ENCODE assay signal across 9 cellular contexts in genomic region chr17:59165933-59166342, GRCh38. TPM values are rescaled to one million over a fixed set of nuclear protein-coding genes. Genes with fewer than 3 reads are reported as not detected.
A peak's percentile ranks its signal among the peaks of the same experiment; 100 is the strongest.
DNase-seq lines count a peak whose midpoint lies in the region; ATAC-seq, FAIRE-seq and TF ChIP-seq lines count a peak whose summit lies in the region.
"Had no signal": no experiment of that assay in that cellular context is flagged by ENCODE, and none has a peak within 500 bp of the region (broad histone marks: within the 10 kb centered on the region; RNA-seq: fewer than 3 reads in every experiment).

No MANE protein-coding gene starts in this region.

- peaks cover 49% of the 10 kb centered on the region for H3K79me2 ChIP-seq in HepG2 (ENCODE audit: insufficient read depth, low read length)

- intact Hi-C loops in heart right ventricle (cut with DNase I), result no loop called here
- intact Hi-C loops in left ventricle myocardium superior (cut with micrococcal nuclease), result no loop called here
- intact Hi-C loops in HepG2 (cut with micrococcal nuclease; ENCODE audit: unreplicated experiment), result no loop called here

- peak overlapping the region; percentile 99 for H2AFZ ChIP-seq in HepG2 (ENCODE audit: low read length)

- no peaks in the 10 kb centered on the region for H4K20me1 ChIP-seq in HepG2 (ENCODE audit: insufficient read depth, low read length)

- CTCF ChIA-PET in HepG2 (lab: Yijun Ruan, JAX; ENCODE audit: low intra/inter-chr PET ratio, low total read pairs), result no interaction called here

- 83 to 93% methylated on average over 2 of the region's 2 CpGs for WGBS in heart right ventricle, 2 donors
- 71% methylated on average over 2 of the region's 2 CpGs for WGBS in HepG2 (ENCODE audit: low lambda C conversion rate)

- FAIRE-seq in bronchial epithelial cell (lab: Jason Lieb, UNC) (no peak), HepG2 (lab: Jason Lieb, UNC) (peak; percentile 88)

- TF ChIP-seq CTCF in heart right ventricle (IDR thresholded peaks at IDR 0.05), result peak in 7 of 9 donors; percentile 39 to 54 (median 42)
- TF ChIP-seq CTCF in bronchial epithelial cell (IDR thresholded peaks at IDR 0.05; ENCODE audit: insufficient read depth, low read length, severe bottlenecking), result peak; percentile 69
- TF ChIP-seq CTCF in HepG2 (CRISPR knock-in tag; IDR thresholded peaks at IDR 0.05), result peak; percentile 66
- peak; percentile 23 for TF ChIP-seq CTCF in thoracic aorta (IDR thresholded peaks at IDR 0.05)

- no peak for TF ChIP-seq RAD21 in HepG2 (CRISPR knock-in tag; IDR thresholded peaks at IDR 0.05)

- no peak for DNase-seq in heart right ventricle
- DNase-seq in left ventricle myocardium superior, result no peak
- peak; percentile 50 for DNase-seq in Jurkat, Clone E6-1 (ENCODE audit: low read depth, low spot score)
- DNase-seq in T-helper 2 cell, result peak in 3 of 5 experiments; percentile 19 to 80 (median 26)
- DNase-seq in bronchial epithelial cell (ENCODE audit: low read depth), result peak; percentile 48
- peak; percentile 67 for DNase-seq in HepG2 (ENCODE audit: low spot score)
- DNase-seq in thoracic aorta (ENCODE audit: low spot score), result no peak

- H3K4me3 ChIP-seq in heart right ventricle, result no peak overlapping the region
- H3K4me3 ChIP-seq in Jurkat, Clone E6-1 (ENCODE audit: low read length), result no peak overlapping the region
- no peak overlapping the region for H3K4me3 ChIP-seq in bronchial epithelial cell (ENCODE audit: low read depth, low read length)
- no peak overlapping the region for H3K4me3 ChIP-seq in HepG2 (replicated peaks in 1 of 3; ENCODE audit: insufficient read depth in 1 of 3, low read depth in 2 of 3, low read length in 3 of 3)
- H3K4me3 ChIP-seq in thoracic aorta, result no peak overlapping the region

- no peak overlapping the region for H3K9ac ChIP-seq in HepG2 (ENCODE audit: insufficient read depth, low read depth, low read length)

- H3K9me3 ChIP-seq in heart right ventricle, result no peaks in the 10 kb centered on the region
- H3K9me3 ChIP-seq in HepG2 (ENCODE audit: low read length), result no peaks in the 10 kb centered on the region
- H3K9me3 ChIP-seq in thoracic aorta, result no peaks in the 10 kb centered on the region
- H3K9me3 ChIP-seq: neutrophil had no signal

- H3K4me2 ChIP-seq in HepG2 (ENCODE audit: low read depth, low read length), result peak overlapping the region; percentile 56

- peaks cover 0 to 14% (median 0%) of the 10 kb centered on the region in 9 donors for H3K4me1 ChIP-seq in heart right ventricle
- peaks cover 5% of the 10 kb centered on the region; the same call in 1 of the 2 replicates for H3K4me1 ChIP-seq in HepG2 (ENCODE audit: insufficient read depth, low read length)
- H3K4me1 ChIP-seq in thoracic aorta (ENCODE audit: control insufficient read depth in 1 of 2, low read depth in 2 of 2), result no peaks in the 10 kb centered on the region

- ATAC-seq in heart right ventricle (no peak), left ventricle myocardium superior (no peak), HepG2 (peak; percentile 96), thoracic aorta (ENCODE audit: insufficient number of reproducible peaks, low FRiP score, low read depth) (no peak), HG03520 (IDR thresholded peaks at IDR 0.05; ENCODE audit: unreplicated experiment) (no peak)

- H3K27me3 ChIP-seq in heart right ventricle, result no peaks in the 10 kb centered on the region
- H3K27me3 ChIP-seq in bronchial epithelial cell (ENCODE audit: control insufficient read depth, insufficient read depth, low read length), result no peaks in the 10 kb centered on the region
- H3K27me3 ChIP-seq in HepG2 (ENCODE audit: control insufficient read depth in 1 of 2, insufficient read depth in 2 of 2, low read length in 2 of 2), result no peaks in the 10 kb centered on the region
- H3K27me3 ChIP-seq in thoracic aorta (replicated peaks; ENCODE audit: insufficient read depth), result no peaks in the 10 kb centered on the region
- H3K27me3 ChIP-seq: neutrophil had no signal

- H3K36me3 ChIP-seq in heart right ventricle, result peaks cover 0 to 17% (median 0%) of the 10 kb centered on the region in 9 donors
- no peaks in the 10 kb centered on the region for H3K36me3 ChIP-seq in bronchial epithelial cell (ENCODE audit: control insufficient read depth, insufficient read depth, low read length)
- H3K36me3 ChIP-seq in HepG2 (replicated peaks in 1 of 2; ENCODE audit: control insufficient read depth in 1 of 2, insufficient read depth in 2 of 2, low read length in 2 of 2), result peaks cover 8 to 18% of the 10 kb centered on the region in 2 experiments
- H3K36me3 ChIP-seq in thoracic aorta, result no peaks in the 10 kb centered on the region

- H3K27ac ChIP-seq in heart right ventricle (peak overlapping the region in 1 of 10 donors; percentile 28), HepG2 (ENCODE audit: extremely low read length, insufficient read depth, low read length) (peak overlapping the region; percentile 30), thoracic aorta (no peak overlapping the region)
- H3K27ac ChIP-seq: neutrophil had no signal

- POLR2A ChIA-PET in HepG2 (lab: Yijun Ruan, JAX), result interaction anchor here (0.8 to 1.3 kb wide), 2 partner anchors 11 to 12 kb away, joined by 3 to 5 read pairs; partner anchors contain the start of genes PRR11 and SKA2

- in situ Hi-C loops in HepG2 (cut with HindIII; ENCODE audit: extremely low pct_ligation_motif_present, low pct_unique_long_range_greater_than_20kb), result no loop called here

- no peak for TF ChIP-seq POLR2A in HepG2 (IDR thresholded peaks at IDR 0.05; ENCODE audit: insufficient read depth in 1 of 2, low read depth in 2 of 2, low read length in 2 of 2)

- no TSS peak for BruUV-seq in HepG2 (replicated peaks; lab: Mats Ljungman, UMichigan)

- TF ChIP-seq EP300 in HepG2 (IDR thresholded peaks at IDR 0.05; ENCODE audit: low read depth in 2 of 2, low read length in 2 of 2) (no peak), HepG2 (CRISPR knock-in tag; IDR thresholded peaks at IDR 0.05; ENCODE audit: borderline replicate concordance) (no peak)

RNA-seq across cellular contexts. Expression of gene PRR11, which starts 10.4 kb away (rescaled TPM):
- total RNA-seq in heart right ventricle, result 1 to 10 TPM in 7 of 10 donors, under 1 TPM in 3; 0.61 to 6.9 (median 1.4) TPM
- under 1 TPM; 0.29 TPM for polyA plus RNA-seq in heart right ventricle
- total RNA-seq in left ventricle myocardium superior, result 1.1 TPM
- polyA plus RNA-seq in Jurkat, Clone E6-1 (2012; ENCODE audit: insufficient read depth, insufficient read length), result 46.2 TPM
- 1.3 and 3.4 TPM in 2 replicates for total RNA-seq in bronchial epithelial cell
- total RNA-seq in HepG2 (2016; rRNA removed; fragmentation: Illumina TruSeq; extraction: Trizol), result 39.2 and 50.4 TPM in 2 replicates
- 8.1 and 9.8 TPM in 2 replicates for total RNA-seq in HepG2 (2016; cell fraction: cytosol; rRNA removed; fragmentation: Illumina TruSeq; extraction: Trizol; ENCODE audit: low read depth)
- total RNA-seq in HepG2 (2016; cell fraction: insoluble cytoplasmic fraction; rRNA removed; fragmentation: Illumina TruSeq; extraction: Trizol), result 36.7 and 48.3 TPM in 2 replicates
- total RNA-seq in HepG2 (2016; cell fraction: membrane; rRNA removed; fragmentation: Illumina TruSeq; extraction: Trizol), result 37.2 and 37.8 TPM in 2 replicates
- total RNA-seq in HepG2 (2016; cell fraction: nucleus; rRNA removed; fragmentation: Illumina TruSeq; extraction: Trizol), result 20.5 and 25.8 TPM in 2 replicates
- polyA plus RNA-seq in HepG2 (2011; rRNA removed), result 21.8 and 35.7 TPM in 2 replicates
- polyA plus RNA-seq in HepG2 (2011; cell fraction: cytosol; rRNA removed), result 24.4 and 31.4 TPM in 2 replicates
- polyA plus RNA-seq in HepG2 (2011; cell fraction: nucleus; rRNA removed), result 3.7 and 3.9 TPM in 2 replicates
- 11.8 and 35.0 TPM in 2 replicates for polyA plus RNA-seq in HepG2 (2012)
- 7.7 and 9.4 TPM in 2 replicates for polyA plus RNA-seq in HepG2 (2016; cell fraction: cytosol; fragmentation: Illumina TruSeq; extraction: Trizol; ENCODE audit: low read depth)
- 61.7 and 63.3 TPM in 2 replicates for polyA plus RNA-seq in HepG2 (2016; cell fraction: insoluble cytoplasmic fraction; fragmentation: Illumina TruSeq; extraction: Trizol; ENCODE audit: low read depth)
- 26.8 and 32.7 TPM in 2 replicates for polyA plus RNA-seq in HepG2 (2016; cell fraction: membrane; fragmentation: Illumina TruSeq; extraction: Trizol; ENCODE audit: low read depth)
- polyA plus RNA-seq in HepG2 (2016; cell fraction: nucleus; fragmentation: Illumina TruSeq; extraction: Trizol; ENCODE audit: insufficient read depth, low read depth), result 27.9 and 29.0 TPM in 2 replicates
- polyA minus RNA-seq in HepG2 (2011; rRNA and poly(A)+ RNA removed; ENCODE audit: low replicate concordance), result 34.0 and 79.7 TPM in 2 replicates
- 27.9 and 32.0 TPM in 2 replicates for polyA minus RNA-seq in HepG2 (2011; cell fraction: cytosol; rRNA and poly(A)+ RNA removed)
- polyA minus RNA-seq in HepG2 (2011; cell fraction: nucleus; rRNA and poly(A)+ RNA removed), result 12.3 and 23.4 TPM in 2 replicates
- total RNA-seq in thoracic aorta, result under 1 TPM in 1 of 2 donors, not detected in 1; 0.71 TPM

RNA-seq across cellular contexts. Expression of gene SKA2, which starts 11.0 kb away (rescaled TPM):
- total RNA-seq in heart right ventricle (10 to 100 TPM; 28.0 to 46.4 (median 35.6) TPM), left ventricle myocardium superior (37.1 TPM), bronchial epithelial cell (22.1 and 34.2 TPM in 2 replicates), HepG2 (2016; rRNA removed; fragmentation: Illumina TruSeq; extraction: Trizol) (91.8 and 148 TPM in 2 replicates), thoracic aorta (10 to 100 TPM; 28.4 to 39.2 TPM)
- polyA plus RNA-seq in heart right ventricle (10 to 100 TPM; 29.2 to 34.0 TPM), HepG2 (2011; rRNA removed) (13.4 and 18.6 TPM in 2 replicates)
- polyA plus RNA-seq in Jurkat, Clone E6-1 (2012; ENCODE audit: insufficient read depth, insufficient read length), result 139 TPM
- 47.5 and 49.5 TPM in 2 replicates for total RNA-seq in HepG2 (2016; cell fraction: cytosol; rRNA removed; fragmentation: Illumina TruSeq; extraction: Trizol; ENCODE audit: low read depth)
- total RNA-seq in HepG2 (2016; cell fraction: insoluble cytoplasmic fraction; rRNA removed; fragmentation: Illumina TruSeq; extraction: Trizol), result 89.8 and 139 TPM in 2 replicates
- 81.2 and 89.4 TPM in 2 replicates for total RNA-seq in HepG2 (2016; cell fraction: membrane; rRNA removed; fragmentation: Illumina TruSeq; extraction: Trizol)
- 28.6 and 29.7 TPM in 2 replicates for total RNA-seq in HepG2 (2016; cell fraction: nucleus; rRNA removed; fragmentation: Illumina TruSeq; extraction: Trizol)
- 15.1 and 24.3 TPM in 2 replicates for polyA plus RNA-seq in HepG2 (2011; cell fraction: cytosol; rRNA removed)
- polyA plus RNA-seq in HepG2 (2011; cell fraction: nucleus; rRNA removed), result 2.0 and 33.2 TPM in 2 replicates
- 55.5 and 76.1 TPM in 2 replicates for polyA plus RNA-seq in HepG2 (2012)
- polyA plus RNA-seq in HepG2 (2016; cell fraction: cytosol; fragmentation: Illumina TruSeq; extraction: Trizol; ENCODE audit: low read depth), result 72.1 and 80.1 TPM in 2 replicates
- 160 and 181 TPM in 2 replicates for polyA plus RNA-seq in HepG2 (2016; cell fraction: insoluble cytoplasmic fraction; fragmentation: Illumina TruSeq; extraction: Trizol; ENCODE audit: low read depth)
- 88.8 and 95.8 TPM in 2 replicates for polyA plus RNA-seq in HepG2 (2016; cell fraction: membrane; fragmentation: Illumina TruSeq; extraction: Trizol; ENCODE audit: low read depth)
- 57.5 and 58.6 TPM in 2 replicates for polyA plus RNA-seq in HepG2 (2016; cell fraction: nucleus; fragmentation: Illumina TruSeq; extraction: Trizol; ENCODE audit: insufficient read depth, low read depth)
- polyA minus RNA-seq in HepG2 (2011; rRNA and poly(A)+ RNA removed; ENCODE audit: low replicate concordance), result 9.6 and 20.6 TPM in 2 replicates
- 12.0 and 15.6 TPM in 2 replicates for polyA minus RNA-seq in HepG2 (2011; cell fraction: cytosol; rRNA and poly(A)+ RNA removed)
- 21.4 and 37.5 TPM in 2 replicates for polyA minus RNA-seq in HepG2 (2011; cell fraction: nucleus; rRNA and poly(A)+ RNA removed)

RNA-seq across cellular contexts. Expression of gene SMG8, which starts 43.9 kb away (rescaled TPM):
- total RNA-seq in heart right ventricle (10 to 100 TPM in 7 of 10 donors, 1 to 10 TPM in 3; 7.5 to 11.7 (median 10.5) TPM), left ventricle myocardium superior (11.3 TPM), bronchial epithelial cell (19.5 and 19.7 TPM in 2 replicates), HepG2 (2016; rRNA removed; fragmentation: Illumina TruSeq; extraction: Trizol) (28.9 and 31.9 TPM in 2 replicates), thoracic aorta (1 to 10 TPM; 7.4 to 9.3 TPM)
- polyA plus RNA-seq in heart right ventricle (1 to 10 TPM; 1.2 to 3.8 TPM), HepG2 (2011; rRNA removed) (16.2 and 18.4 TPM in 2 replicates)
- 18.3 TPM for polyA plus RNA-seq in Jurkat, Clone E6-1 (2012; ENCODE audit: insufficient read depth, insufficient read length)
- 1.8 and 2.7 TPM in 2 replicates for total RNA-seq in HepG2 (2016; cell fraction: cytosol; rRNA removed; fragmentation: Illumina TruSeq; extraction: Trizol; ENCODE audit: low read depth)
- total RNA-seq in HepG2 (2016; cell fraction: insoluble cytoplasmic fraction; rRNA removed; fragmentation: Illumina TruSeq; extraction: Trizol), result 30.2 and 30.8 TPM in 2 replicates
- 6.8 and 8.0 TPM in 2 replicates for total RNA-seq in HepG2 (2016; cell fraction: membrane; rRNA removed; fragmentation: Illumina TruSeq; extraction: Trizol)
- 25.1 and 31.4 TPM in 2 replicates for total RNA-seq in HepG2 (2016; cell fraction: nucleus; rRNA removed; fragmentation: Illumina TruSeq; extraction: Trizol)
- 11.0 and 15.5 TPM in 2 replicates for polyA plus RNA-seq in HepG2 (2011; cell fraction: cytosol; rRNA removed)
- polyA plus RNA-seq in HepG2 (2011; cell fraction: nucleus; rRNA removed), result 7.4 and 9.4 TPM in 2 replicates
- 12.1 and 13.2 TPM in 2 replicates for polyA plus RNA-seq in HepG2 (2012)
- polyA plus RNA-seq in HepG2 (2016; cell fraction: cytosol; fragmentation: Illumina TruSeq; extraction: Trizol; ENCODE audit: low read depth), result 0.93 and 1.0 TPM in 2 replicates
- polyA plus RNA-seq in HepG2 (2016; cell fraction: insoluble cytoplasmic fraction; fragmentation: Illumina TruSeq; extraction: Trizol; ENCODE audit: low read depth), result 17.3 and 18.7 TPM in 2 replicates
- polyA plus RNA-seq in HepG2 (2016; cell fraction: membrane; fragmentation: Illumina TruSeq; extraction: Trizol; ENCODE audit: low read depth), result 1.6 and 1.7 TPM in 2 replicates
- polyA plus RNA-seq in HepG2 (2016; cell fraction: nucleus; fragmentation: Illumina TruSeq; extraction: Trizol; ENCODE audit: insufficient read depth, low read depth), result 20.7 and 22.6 TPM in 2 replicates
- 26.3 and 29.4 TPM in 2 replicates for polyA minus RNA-seq in HepG2 (2011; rRNA and poly(A)+ RNA removed; ENCODE audit: low replicate concordance)
- polyA minus RNA-seq in HepG2 (2011; cell fraction: cytosol; rRNA and poly(A)+ RNA removed), result 14.2 and 18.4 TPM in 2 replicates
- polyA minus RNA-seq in HepG2 (2011; cell fraction: nucleus; rRNA and poly(A)+ RNA removed), result 19.1 and 29.5 TPM in 2 replicates

RNA-seq across cellular contexts. Expression of gene GDPD1, which starts 54.4 kb away (rescaled TPM):
- total RNA-seq in heart right ventricle (1 to 10 TPM; 1.3 to 4.8 (median 2.0) TPM), left ventricle myocardium superior (3.3 TPM), bronchial epithelial cell (1.6 and 2.6 TPM in 2 replicates), HepG2 (2016; rRNA removed; fragmentation: Illumina TruSeq; extraction: Trizol) (3.8 and 7.7 TPM in 2 replicates), thoracic aorta (1 to 10 TPM; 1.8 to 2.0 TPM)
- polyA plus RNA-seq in heart right ventricle (1 to 10 TPM in 1 of 2 donors, under 1 TPM in 1; 0.95 to 1.0 TPM), HepG2 (2011; rRNA removed) (6.0 and 6.1 TPM in 2 replicates)
- polyA plus RNA-seq in Jurkat, Clone E6-1 (2012; ENCODE audit: insufficient read depth, insufficient read length), result 4.6 TPM
- 2.0 and 2.1 TPM in 2 replicates for total RNA-seq in HepG2 (2016; cell fraction: cytosol; rRNA removed; fragmentation: Illumina TruSeq; extraction: Trizol; ENCODE audit: low read depth)
- total RNA-seq in HepG2 (2016; cell fraction: insoluble cytoplasmic fraction; rRNA removed; fragmentation: Illumina TruSeq; extraction: Trizol), result 3.1 and 6.6 TPM in 2 replicates
- 3.0 and 3.1 TPM in 2 replicates for total RNA-seq in HepG2 (2016; cell fraction: membrane; rRNA removed; fragmentation: Illumina TruSeq; extraction: Trizol)
- 8.1 and 13.9 TPM in 2 replicates for total RNA-seq in HepG2 (2016; cell fraction: nucleus; rRNA removed; fragmentation: Illumina TruSeq; extraction: Trizol)
- polyA plus RNA-seq in HepG2 (2011; cell fraction: cytosol; rRNA removed), result 2.7 and 4.7 TPM in 2 replicates
- 2.1 and 2.7 TPM in 2 replicates for polyA plus RNA-seq in HepG2 (2011; cell fraction: nucleus; rRNA removed)
- polyA plus RNA-seq in HepG2 (2012), result 7.6 and 8.2 TPM in 2 replicates
- 0.40 and 0.58 TPM in 2 replicates for polyA plus RNA-seq in HepG2 (2016; cell fraction: cytosol; fragmentation: Illumina TruSeq; extraction: Trizol; ENCODE audit: low read depth)
- 3.5 and 3.8 TPM in 2 replicates for polyA plus RNA-seq in HepG2 (2016; cell fraction: insoluble cytoplasmic fraction; fragmentation: Illumina TruSeq; extraction: Trizol; ENCODE audit: low read depth)
- polyA plus RNA-seq in HepG2 (2016; cell fraction: membrane; fragmentation: Illumina TruSeq; extraction: Trizol; ENCODE audit: low read depth), result 1.1 and 1.2 TPM in 2 replicates
- 10.5 and 11.4 TPM in 2 replicates for polyA plus RNA-seq in HepG2 (2016; cell fraction: nucleus; fragmentation: Illumina TruSeq; extraction: Trizol; ENCODE audit: insufficient read depth, low read depth)
- 3.8 and 4.2 TPM in 2 replicates for polyA minus RNA-seq in HepG2 (2011; rRNA and poly(A)+ RNA removed; ENCODE audit: low replicate concordance)
- 6.9 and 7.7 TPM in 2 replicates for polyA minus RNA-seq in HepG2 (2011; cell fraction: cytosol; rRNA and poly(A)+ RNA removed)
- polyA minus RNA-seq in HepG2 (2011; cell fraction: nucleus; rRNA and poly(A)+ RNA removed), result 10.9 and 11.2 TPM in 2 replicates

RNA-seq across cellular contexts. Expression of gene TRIM37, which starts 59.3 kb away (rescaled TPM):
- 10 to 100 TPM; 15.2 to 22.2 (median 18.1) TPM for total RNA-seq in heart right ventricle
- 1 to 10 TPM; 5.9 to 8.6 TPM for polyA plus RNA-seq in heart right ventricle
- 19.4 TPM for total RNA-seq in left ventricle myocardium superior
- 25.0 TPM for polyA plus RNA-seq in Jurkat, Clone E6-1 (2012; ENCODE audit: insufficient read depth, insufficient read length)
- 29.0 and 29.4 TPM in 2 replicates for total RNA-seq in bronchial epithelial cell
- total RNA-seq in HepG2 (2016; rRNA removed; fragmentation: Illumina TruSeq; extraction: Trizol), result 39.1 and 48.1 TPM in 2 replicates
- 12.1 and 14.0 TPM in 2 replicates for total RNA-seq in HepG2 (2016; cell fraction: cytosol; rRNA removed; fragmentation: Illumina TruSeq; extraction: Trizol; ENCODE audit: low read depth)
- 39.2 and 51.8 TPM in 2 replicates for total RNA-seq in HepG2 (2016; cell fraction: insoluble cytoplasmic fraction; rRNA removed; fragmentation: Illumina TruSeq; extraction: Trizol)
- total RNA-seq in HepG2 (2016; cell fraction: membrane; rRNA removed; fragmentation: Illumina TruSeq; extraction: Trizol), result 27.1 and 27.4 TPM in 2 replicates
- total RNA-seq in HepG2 (2016; cell fraction: nucleus; rRNA removed; fragmentation: Illumina TruSeq; extraction: Trizol), result 30.4 and 38.6 TPM in 2 replicates
- 10.1 and 12.4 TPM in 2 replicates for polyA plus RNA-seq in HepG2 (2011; rRNA removed)
- polyA plus RNA-seq in HepG2 (2011; cell fraction: cytosol; rRNA removed), result 5.2 and 7.4 TPM in 2 replicates
- 7.8 and 8.1 TPM in 2 replicates for polyA plus RNA-seq in HepG2 (2011; cell fraction: nucleus; rRNA removed)
- 10.9 and 11.7 TPM in 2 replicates for polyA plus RNA-seq in HepG2 (2012)
- polyA plus RNA-seq in HepG2 (2016; cell fraction: cytosol; fragmentation: Illumina TruSeq; extraction: Trizol; ENCODE audit: low read depth), result 3.1 and 3.7 TPM in 2 replicates
- 32.9 and 34.8 TPM in 2 replicates for polyA plus RNA-seq in HepG2 (2016; cell fraction: insoluble cytoplasmic fraction; fragmentation: Illumina TruSeq; extraction: Trizol; ENCODE audit: low read depth)
- 10.8 and 11.4 TPM in 2 replicates for polyA plus RNA-seq in HepG2 (2016; cell fraction: membrane; fragmentation: Illumina TruSeq; extraction: Trizol; ENCODE audit: low read depth)
- polyA plus RNA-seq in HepG2 (2016; cell fraction: nucleus; fragmentation: Illumina TruSeq; extraction: Trizol; ENCODE audit: insufficient read depth, low read depth), result 30.6 and 31.5 TPM in 2 replicates
- polyA minus RNA-seq in HepG2 (2011; rRNA and poly(A)+ RNA removed; ENCODE audit: low replicate concordance), result 42.6 and 98.7 TPM in 2 replicates
- 9.7 and 11.4 TPM in 2 replicates for polyA minus RNA-seq in HepG2 (2011; cell fraction: cytosol; rRNA and poly(A)+ RNA removed)
- 44.3 and 55.3 TPM in 2 replicates for polyA minus RNA-seq in HepG2 (2011; cell fraction: nucleus; rRNA and poly(A)+ RNA removed)
- 10 to 100 TPM; 17.9 to 26.5 TPM for total RNA-seq in thoracic aorta

Comparison
In these comparisons a context has a peak if more than half of its experiments do, and no peak if none do; other contexts are left out.
1. DNase-seq: peak in Jurkat, Clone E6-1 (single experiment), T-helper 2 cell (3 of 5), bronchial epithelial cell (single experiment) and HepG2 (single experiment); none in heart right ventricle (0 of 2), left ventricle myocardium superior (single experiment) and thoracic aorta (single experiment).
2. Peak in every context shown above with its lines, with median percentiles within 50 percentile points of each other: CTCF ChIP-seq.